In genomic region chr2:159124931-159125467, GRCh38 we compare ENCODE assay signal across 9 cellular contexts.
A peak's percentile ranks its signal among the peaks of the same experiment; 100 is the strongest.
DNase-seq lines count a peak whose midpoint lies in the region; ATAC-seq, FAIRE-seq and TF ChIP-seq lines count a peak whose summit lies in the region.
"Had no signal": no experiment of that assay in that cellular context is flagged by ENCODE, and none has a peak within 500 bp of the region (broad histone marks: within the 10 kb centered on the region; RNA-seq: fewer than 3 reads in every experiment).

No MANE protein-coding gene starts in this region.

- peaks cover 2 to 5% of the 10 kb centered on the region in 2 experiments for H3K36me3 ChIP-seq in keratinocyte (ENCODE audit: control insufficient read depth in 2 of 2, extremely low read depth in 1 of 2, insufficient read depth in 2 of 2, low read length in 2 of 2)
- H3K36me3 ChIP-seq in transverse colon, result no peaks in the 10 kb centered on the region

- H3K9ac ChIP-seq in keratinocyte (ENCODE audit: control insufficient read depth, extremely low read depth, insufficient read depth, low read length), result peak overlapping the region; percentile 70

- POLR2A ChIA-PET in activated CD8-positive, alpha-beta T cell treated with anti-CD3 and anti-CD28 coated beads for 36 hours (lab: Charles Lee), result no interaction called here

- H3K9me3 ChIP-seq in keratinocyte (ENCODE audit: control insufficient read depth, low read depth, low read length) (no peaks in the 10 kb centered on the region), transverse colon (no peaks in the 10 kb centered on the region)

- CTCF ChIA-PET in activated CD8-positive, alpha-beta T cell treated with anti-CD3 and anti-CD28 coated beads for 36 hours (lab: Charles Lee), result interaction anchor here (1.0 to 2.1 kb wide), 5 partner anchors 8 to 347 kb away, joined by 3 to 8 read pairs (median 4); no protein-coding TSS in a partner anchor

- H3K9me3 Mint-ChIP-seq in activated naive CD4-positive, alpha-beta T cell treated with anti-CD3 and anti-CD28 coated beads, Interleukin-2, amount 50 U/mL, for 24 hours, result no peaks in the 10 kb centered on the region
- H3K9me3 Mint-ChIP-seq in activated CD8-positive, alpha-beta T cell treated with anti-CD3 and anti-CD28 coated beads for 36 hours, result no peaks in the 10 kb centered on the region

- no peak for TF ChIP-seq EP300 in transverse colon (IDR thresholded peaks at IDR 0.05; ENCODE audit: low read depth)

- no peak for ATAC-seq in activated CD8-positive, alpha-beta T cell treated with anti-CD3 and anti-CD28 coated beads for 36 hours
- ATAC-seq in HG03457 (IDR thresholded peaks at IDR 0.05; ENCODE audit: unreplicated experiment), result no peak
- ATAC-seq in GM18502 (IDR thresholded peaks at IDR 0.05; ENCODE audit: poor library complexity, unreplicated experiment), result no peak

- in situ Hi-C loops in transverse colon (cut with MboI; ENCODE audit: low pct_ligation_motif_present in 1 of 4, low pct_unique_long_range_greater_than_20kb in 1 of 4, low sequenced_read_pairs in 3 of 4), result loop anchor here in 1 of 4 donors (5.0 to 10.0 kb wide), 2 partner anchors 90 to 218 kb away; no protein-coding TSS in a partner anchor

- TF ChIP-seq CTCF in activated CD8-positive, alpha-beta T cell treated with anti-CD3 and anti-CD28 coated beads for 36 hours (IDR thresholded peaks at IDR 0.05), result no peak
- TF ChIP-seq CTCF in keratinocyte (optimal IDR thresholded peaks at IDR 0.05 in 1 of 3, IDR thresholded peaks at IDR 0.05 in 1 of 3, conservative IDR thresholded peaks at IDR 0.05 in 1 of 3; ENCODE audit: extremely low read depth in 1 of 3, insufficient read depth in 2 of 3, low read length in 3 of 3) (no peak), transverse colon (IDR thresholded peaks at IDR 0.05) (no peak)

- H2AFZ ChIP-seq in keratinocyte (ENCODE audit: control insufficient read depth, low read length), result no peak overlapping the region

- no peaks in the 10 kb centered on the region for H4K20me1 ChIP-seq in keratinocyte (ENCODE audit: control insufficient read depth, extremely low read depth, insufficient read depth, low read length)

- WGBS in transverse colon (ENCODE audit: low coverage in 1 of 2), 2 donors, result 37 to 50% methylated on average over 1 to 3 of the region's 3 CpGs

- H3K27ac ChIP-seq in keratinocyte (ENCODE audit: control insufficient read depth, insufficient read depth, low read length) (peak overlapping the region; percentile 87), transverse colon (peak overlapping the region; percentile 78 to 82 (median 79))

- no peak for DNase-seq in activated naive CD4-positive, alpha-beta T cell treated with Interleukin-2 at 50 U/mL for 16 hours
- no peak for DNase-seq in activated CD8-positive, alpha-beta T cell treated with anti-CD3 and anti-CD28 coated beads for 36 hours
- DNase-seq in keratinocyte (ENCODE audit: low read depth, low spot score), result no peak
- peak; percentile 36 for DNase-seq in transverse colon
- no peak for DNase-seq in GM19238 (ENCODE audit: insufficient read length, low spot score)
- DNase-seq: NCI-H187 had no signal

- H3K4me1 ChIP-seq in keratinocyte (ENCODE audit: control insufficient read depth, extremely low read depth, insufficient read depth, low read length), result peaks cover 35% of the 10 kb centered on the region
- peaks cover 12 to 48% (median 27%) of the 10 kb centered on the region in 4 donors for H3K4me1 ChIP-seq in transverse colon

- no peak for FAIRE-seq in keratinocyte (lab: Jason Lieb, UNC)

- H3K27ac Mint-ChIP-seq in activated naive CD4-positive, alpha-beta T cell treated with anti-CD3 and anti-CD28 coated beads, Interleukin-2, amount 50 U/mL, for 24 hours, result peak overlapping the region; percentile 92
- H3K27ac Mint-ChIP-seq in activated CD8-positive, alpha-beta T cell treated with anti-CD3 and anti-CD28 coated beads for 36 hours, result peak overlapping the region; percentile 78

- H3K36me3 Mint-ChIP-seq in activated naive CD4-positive, alpha-beta T cell treated with anti-CD3 and anti-CD28 coated beads, Interleukin-2, amount 50 U/mL, for 24 hours, result no peaks in the 10 kb centered on the region
- H3K36me3 Mint-ChIP-seq in activated CD8-positive, alpha-beta T cell treated with anti-CD3 and anti-CD28 coated beads for 36 hours (ENCODE audit: low read depth), result no peaks in the 10 kb centered on the region

- no peaks in the 10 kb centered on the region for H3K27me3 Mint-ChIP-seq in activated naive CD4-positive, alpha-beta T cell treated with anti-CD3 and anti-CD28 coated beads, Interleukin-2, amount 50 U/mL, for 24 hours
- no peaks in the 10 kb centered on the region for H3K27me3 Mint-ChIP-seq in activated CD8-positive, alpha-beta T cell treated with anti-CD3 and anti-CD28 coated beads for 36 hours

- peak overlapping the region; percentile 71 for H3K4me2 ChIP-seq in keratinocyte (ENCODE audit: control insufficient read depth, extremely low read depth, insufficient read depth, low read depth, low read length)

- no peaks in the 10 kb centered on the region for H3K27me3 ChIP-seq in keratinocyte (ENCODE audit: control insufficient read depth, extremely low read depth, insufficient read depth, low read length)
- H3K27me3 ChIP-seq in transverse colon, result no peaks in the 10 kb centered on the region

- dilution Hi-C loops in keratinocyte (cut with MboI; ENCODE audit: extremely low pct_ligation_motif_present, low sequenced_read_pairs), result no loop called here

- peak; percentile 45 for TF ChIP-seq POLR2A in transverse colon (IDR thresholded peaks at IDR 0.05)

- H3K4me3 Mint-ChIP-seq in activated naive CD4-positive, alpha-beta T cell treated with anti-CD3 and anti-CD28 coated beads, Interleukin-2, amount 50 U/mL, for 24 hours, result no peak overlapping the region
- no peak overlapping the region for H3K4me3 Mint-ChIP-seq in activated CD8-positive, alpha-beta T cell treated with anti-CD3 and anti-CD28 coated beads for 36 hours

- peaks cover 28% of the 10 kb centered on the region for H3K4me1 Mint-ChIP-seq in activated naive CD4-positive, alpha-beta T cell treated with anti-CD3 and anti-CD28 coated beads, Interleukin-2, amount 50 U/mL, for 24 hours
- peaks cover 17% of the 10 kb centered on the region for H3K4me1 Mint-ChIP-seq in activated CD8-positive, alpha-beta T cell treated with anti-CD3 and anti-CD28 coated beads for 36 hours (ENCODE audit: low read depth)

- intact Hi-C loops in activated CD8-positive, alpha-beta T cell treated with anti-CD3 and anti-CD28 coated beads for 36 hours (cut with micrococcal nuclease), result no loop called here
- intact Hi-C loops in transverse colon (cut with DNase I; ENCODE audit: low total_unique reads), result no loop called here

- H3K4me3 ChIP-seq in keratinocyte (ENCODE audit: control insufficient read depth in 2 of 3, extremely low read depth in 1 of 3, insufficient read depth in 2 of 3, low read depth in 1 of 3, low read length in 3 of 3) (peak overlapping the region in 1 of 3 experiments; percentile 5), transverse colon (no peak overlapping the region)

- peaks cover 39% of the 10 kb centered on the region for H3K79me2 ChIP-seq in keratinocyte (ENCODE audit: control insufficient read depth, insufficient read depth, low read length)

- no peaks in the 10 kb centered on the region for H3K9me1 ChIP-seq in keratinocyte (ENCODE audit: control insufficient read depth, extremely low read depth, insufficient read depth, low read length)
